Comparison of ENCODE assay signal across 1 cellular context in the genomic region with DNA sequence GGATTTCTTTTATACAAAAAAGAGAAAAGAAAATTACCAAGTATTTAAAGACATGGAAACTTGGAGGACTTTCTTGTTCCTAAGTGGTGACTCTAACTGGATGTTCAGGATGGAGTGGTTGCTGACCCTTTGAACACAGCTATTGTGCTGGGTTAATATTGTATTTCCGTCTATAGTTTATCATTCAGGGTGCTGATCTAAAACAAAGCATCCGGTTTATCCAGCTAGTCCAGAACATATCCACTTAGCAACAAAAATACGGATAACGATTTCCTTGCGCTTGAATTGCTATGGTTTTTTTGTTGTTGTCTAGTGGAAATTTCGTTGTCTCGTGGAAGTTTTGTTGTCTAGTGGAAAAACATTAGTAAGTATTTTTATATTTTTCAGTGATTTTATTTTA.
TF ChIP-seq lines count a peak whose summit lies in the region.

No MANE protein-coding gene starts in this region.

TF ChIP-seq in WTC11, 78 proteins besides CTCF, POLR2A, EP300 and RAD21 (continued from another document):
- TF ChIP-seq, protein P1, sequence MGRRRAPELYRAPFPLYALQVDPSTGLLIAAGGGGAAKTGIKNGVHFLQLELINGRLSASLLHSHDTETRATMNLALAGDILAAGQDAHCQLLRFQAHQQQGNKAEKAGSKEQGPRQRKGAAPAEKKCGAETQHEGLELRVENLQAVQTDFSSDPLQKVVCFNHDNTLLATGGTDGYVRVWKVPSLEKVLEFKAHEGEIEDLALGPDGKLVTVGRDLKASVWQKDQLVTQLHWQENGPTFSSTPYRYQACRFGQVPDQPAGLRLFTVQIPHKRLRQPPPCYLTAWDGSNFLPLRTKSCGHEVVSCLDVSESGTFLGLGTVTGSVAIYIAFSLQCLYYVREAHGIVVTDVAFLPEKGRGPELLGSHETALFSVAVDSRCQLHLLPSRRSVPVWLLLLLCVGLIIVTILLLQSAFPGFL (CRISPR knock-in tag; IDR thresholded peaks at IDR 0.05; ENCODE audit: borderline replicate concordance): no peak
- TF ChIP-seq ZNF317 (CRISPR knock-in tag; IDR thresholded peaks at IDR 0.05; ENCODE audit: borderline replicate concordance, low read depth) (no peak), JAZF1 (CRISPR knock-in tag; IDR thresholded peaks at IDR 0.05) (no peak), IRF2 (CRISPR knock-in tag; IDR thresholded peaks at IDR 0.05; ENCODE audit: borderline replicate concordance, low read depth) (no peak), ESRRA (CRISPR knock-in tag; IDR thresholded peaks at IDR 0.05; ENCODE audit: borderline replicate concordance) (no peak)
